ENCODE assay signal across 8 cellular contexts in the genomic region with DNA sequence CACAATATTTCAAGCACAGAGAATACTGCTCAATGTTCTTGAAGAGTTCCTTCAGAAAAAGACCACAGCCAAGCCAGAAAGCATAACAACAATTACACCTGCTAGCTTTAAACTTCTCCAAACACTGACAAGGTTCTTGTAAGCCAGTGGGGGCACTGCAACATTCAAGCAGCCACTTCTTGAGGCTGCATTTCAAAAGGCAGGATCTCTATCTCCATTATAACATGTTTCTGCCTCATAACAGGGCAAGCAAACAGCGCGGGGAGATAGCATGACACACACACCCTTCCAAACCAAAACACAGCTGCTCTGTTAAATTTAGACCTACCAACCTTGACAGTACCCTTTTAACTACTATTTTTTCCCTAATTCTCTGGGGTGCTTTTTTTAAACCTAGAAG. TPM values are rescaled to one million over a fixed set of nuclear protein-coding genes. Genes with fewer than 3 reads are reported as not detected.
A peak's percentile ranks its signal among the peaks of the same experiment; 100 is the strongest.
DNase-seq lines count a peak whose midpoint lies in the region; ATAC-seq and TF ChIP-seq lines count a peak whose summit lies in the region.

No MANE protein-coding gene starts in this region.

- DNase-seq in AG20443 (ENCODE audit: low spot score) (peak; percentile 37), Panc1 (ENCODE audit: low read depth, low spot score) (no peak), left ventricle myocardium inferior (no peak), CD14-positive monocyte (ENCODE audit: low spot score) (no peak)
- DNase-seq in activated CD8-positive, alpha-beta memory T cell treated with anti-CD3 and anti-CD28 coated beads, Interleukin-2, amount 50 U/mL, for 4 hours: no peak

- H3K27me3 Mint-ChIP-seq in stimulated activated memory B cell treated with anti-CD40 and anti-IgM and Interleukin-4, amounts not matched to agents 10 μg/mL and 1 μg/mL and 100 μg/mL, for 72 hours: no peaks in the 10 kb centered on the region
- no peaks in the 10 kb centered on the region for H3K27me3 Mint-ChIP-seq in CD14-positive monocyte (ENCODE audit: low read depth in 3 of 3)

- H3K36me3 ChIP-seq in Panc1 (ENCODE audit: control insufficient read depth, insufficient read depth, low read length): no peaks in the 10 kb centered on the region
- no peaks in the 10 kb centered on the region for H3K36me3 ChIP-seq in left ventricle myocardium inferior

- no peaks in the 10 kb centered on the region for H3K4me1 ChIP-seq in Panc1 (ENCODE audit: control insufficient read depth, insufficient read depth, low read length)
- H3K4me1 ChIP-seq in left ventricle myocardium inferior: peaks cover 55% of the 10 kb centered on the region

- H3K4me3 Mint-ChIP-seq in stimulated activated memory B cell treated with anti-CD40 and anti-IgM and Interleukin-4, amounts not matched to agents 10 μg/mL and 1 μg/mL and 100 μg/mL, for 72 hours: no peak overlapping the region
- H3K4me3 Mint-ChIP-seq in CD14-positive monocyte: no peak overlapping the region

- TF ChIP-seq CTCF in Panc1 (IDR thresholded peaks at IDR 0.05) (peak; percentile 42), left ventricle myocardium inferior (IDR thresholded peaks at IDR 0.05; ENCODE audit: borderline replicate concordance) (peak; percentile 22), CD14-positive monocyte (IDR thresholded peaks at IDR 0.05) (no peak)

- BruUV-seq in Panc1 (replicated peaks; lab: Mats Ljungman, UMichigan): no TSS peak

- no peaks in the 10 kb centered on the region for H3K27me3 ChIP-seq in Panc1 (ENCODE audit: control insufficient read depth, insufficient read depth, low read length)
- no peaks in the 10 kb centered on the region for H3K27me3 ChIP-seq in left ventricle myocardium inferior (ENCODE audit: low read depth)

- peaks cover 28% of the 10 kb centered on the region for H3K4me1 Mint-ChIP-seq in stimulated activated memory B cell treated with anti-CD40 and anti-IgM and Interleukin-4, amounts not matched to agents 10 μg/mL and 1 μg/mL and 100 μg/mL, for 72 hours
- no peaks in the 10 kb centered on the region for H3K4me1 Mint-ChIP-seq in CD14-positive monocyte

- H3K27ac ChIP-seq in Panc1 (ENCODE audit: low read length) (no peak overlapping the region), left ventricle myocardium inferior (replicated peaks) (peak overlapping the region; percentile 80)

- no peaks in the 10 kb centered on the region for H3K9me3 ChIP-seq in Panc1 (ENCODE audit: control insufficient read depth, insufficient read depth, low read depth, low read length)
- no peaks in the 10 kb centered on the region for H3K9me3 ChIP-seq in left ventricle myocardium inferior (replicated peaks)

- CTCF ChIA-PET in Panc1 (lab: Charles Lee): no interaction called here

- peak; percentile 48 for ATAC-seq in GM21447 (IDR thresholded peaks at IDR 0.05; ENCODE audit: unreplicated experiment)
- ATAC-seq in Panc1: 0 out of 2 replicates have a peak, but pooled peaks have one; percentile 45
- ATAC-seq in GM21717 (IDR thresholded peaks at IDR 0.05; ENCODE audit: unreplicated experiment): no peak
- no peak for ATAC-seq in stimulated activated memory B cell treated with anti-CD40 and anti-IgM and Interleukin-4, amounts not matched to agents 10 μg/mL and 1 μg/mL and 100 μg/mL, for 72 hours

- POLR2A ChIA-PET in Panc1 (lab: Charles Lee): interaction anchor here (1.1 kb wide), 1 partner anchor 24 kb away, joined by 3 read pairs; no protein-coding TSS in a partner anchor

- no peak overlapping the region for H3K27ac Mint-ChIP-seq in stimulated activated memory B cell treated with anti-CD40 and anti-IgM and Interleukin-4, amounts not matched to agents 10 μg/mL and 1 μg/mL and 100 μg/mL, for 72 hours
- peak overlapping the region in 1 of 7 donors; percentile 75 for H3K27ac Mint-ChIP-seq in CD14-positive monocyte

- H3K9me3 Mint-ChIP-seq in stimulated activated memory B cell treated with anti-CD40 and anti-IgM and Interleukin-4, amounts not matched to agents 10 μg/mL and 1 μg/mL and 100 μg/mL, for 72 hours: no peaks in the 10 kb centered on the region
- H3K9me3 Mint-ChIP-seq in CD14-positive monocyte: peaks cover 0 to 3% (median 0%) of the 10 kb centered on the region in 7 donors

- intact Hi-C loops in Panc1 (cut with micrococcal nuclease; ENCODE audit: unreplicated experiment) (no loop called here), left ventricle myocardium inferior (cut with micrococcal nuclease) (no loop called here), CD14-positive monocyte (cut with micrococcal nuclease) (no loop called here)

- H3K36me3 Mint-ChIP-seq in stimulated activated memory B cell treated with anti-CD40 and anti-IgM and Interleukin-4, amounts not matched to agents 10 μg/mL and 1 μg/mL and 100 μg/mL, for 72 hours: peaks cover 16% of the 10 kb centered on the region
- H3K36me3 Mint-ChIP-seq in CD14-positive monocyte: peaks cover 9 to 24% of the 10 kb centered on the region in 2 donors

- H3K4me3 ChIP-seq in Panc1 (ENCODE audit: low read depth in 2 of 2, low read length in 2 of 2) (no peak overlapping the region), left ventricle myocardium inferior (peak overlapping the region; percentile 7)

- in situ Hi-C loops in Panc1 (cut with HindIII; ENCODE audit: low pct_unique_long_range_greater_than_20kb, low sequenced_read_pairs): no loop called here

RNA-seq across cellular contexts. Expression of a gene that starts 30.8 kb away (rescaled TPM):
- total RNA-seq in Panc1 (2021; ENCODE audit: unreplicated experiment): 109 TPM
- polyA plus RNA-seq in Panc1 (2012; ENCODE audit: insufficient read length): 58.4 TPM
- total RNA-seq in left ventricle myocardium inferior: 209 TPM
- 10 to 100 TPM; 48.8 to 56.7 TPM for polyA plus RNA-seq in CD14-positive monocyte

Comparison
In these comparisons a context has a peak if more than half of its experiments do, and no peak if none do; other contexts are left out.
1. ATAC-seq: peak in GM21447 (single experiment) and Panc1 (single experiment); none in GM21717 (single experiment) and stimulated activated memory B cell treated with anti-CD40 and anti-IgM and Interleukin-4, amounts not matched to agents 10 μg/mL and 1 μg/mL and 100 μg/mL, for 72 hours (single experiment).